8 cellular contexts compared by ENCODE assay signal in the genomic region with DNA sequence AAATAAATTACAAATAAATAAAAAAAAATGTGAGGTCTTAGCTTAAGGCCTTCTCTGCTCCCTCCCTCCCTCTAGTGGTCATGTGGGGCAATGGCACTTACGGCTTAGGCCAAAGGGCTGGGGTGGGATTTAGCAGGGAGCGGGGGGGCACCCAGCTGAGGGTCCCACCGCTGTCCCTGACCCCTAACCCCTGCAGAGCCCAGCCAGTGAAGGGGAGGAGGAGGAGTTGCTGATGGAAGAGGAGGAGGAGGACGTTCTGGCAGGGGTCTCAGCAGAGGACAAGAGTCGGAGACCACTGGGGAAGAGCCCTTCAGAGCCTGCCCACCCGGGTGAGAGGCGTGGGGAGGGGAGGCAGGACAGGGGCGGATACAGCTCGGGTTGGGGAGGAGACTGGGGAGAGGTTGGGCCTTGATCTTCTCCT. TPM values are rescaled to one million over a fixed set of nuclear protein-coding genes. Genes with fewer than 3 reads are reported as not detected.
DNase-seq lines count a peak whose midpoint lies in the region; ATAC-seq and TF ChIP-seq lines count a peak whose summit lies in the region.

No MANE protein-coding gene starts in this region.

- no peaks in the 10 kb centered on the region for H3K9me3 Mint-ChIP-seq in MCF 10A (ENCODE audit: unreplicated experiment)

- POLR2A ChIA-PET in MCF 10A (lab: Yijun Ruan, JAX), result interaction anchor here (0.7 to 2.9 kb wide), 7 partner anchors 9 to 224 kb away, joined by 3 to 34 read pairs (median 3); a partner anchor contains a TSS

- H3K4me1 Mint-ChIP-seq in MCF 10A (ENCODE audit: insufficient read depth, unreplicated experiment), result no peaks in the 10 kb centered on the region

- H3K4me3 Mint-ChIP-seq in MCF 10A (ENCODE audit: unreplicated experiment), result no peak overlapping the region

- TF ChIP-seq CTCF in MCF 10A (IDR thresholded peaks at IDR 0.05; ENCODE audit: unreplicated experiment), result peak; percentile 90

- H3K27ac Mint-ChIP-seq in MCF 10A (ENCODE audit: low read depth, unreplicated experiment), result no peak overlapping the region

- H3K27me3 Mint-ChIP-seq in MCF 10A (ENCODE audit: insufficient read depth, unreplicated experiment), result no peaks in the 10 kb centered on the region

- H3K36me3 Mint-ChIP-seq in MCF 10A (ENCODE audit: insufficient read depth, unreplicated experiment), result peaks cover 37% of the 10 kb centered on the region

- CTCF ChIA-PET in MCF 10A (lab: Yijun Ruan, JAX), result interaction anchor here (0.6 to 3.6 kb wide), 25 partner anchors 10 to 1264 kb away, joined by 3 to 33 read pairs (median 5); a partner anchor contains a TSS

- BruUV-seq in MCF 10A (replicated peaks; lab: Mats Ljungman, UMichigan), result no TSS peak

- intact Hi-C loops in MCF 10A (cut with micrococcal nuclease), result loop anchor here (1.0 kb wide), 1 partner anchor 85 kb away; no protein-coding TSS in a partner anchor

- DNase-seq in DMS 273 (lab: John Stamatoyannopoulos, UW; ENCODE audit: unreplicated experiment) (peak; percentile 82), LoVo (ENCODE audit: low spot score) (peak; percentile 56), T-helper 2 cell (peak in 4 of 5 experiments; percentile 23 to 58 (median 48)), MCF 10A (ENCODE audit: unreplicated experiment) (peak; percentile 72), kidney glomerular epithelial cell (lab: John Stamatoyannopoulos, UW) (peak; percentile 29), KG1 (lab: John Stamatoyannopoulos, UW) (no peak)
- peak; percentile 23 to 43 for DNase-seq in stimulated activated CD8-positive, alpha-beta memory T cell treated with anti-CD3 and anti-CD28 coated beads, Interleukin-15, amount 100 ng/mL, for 4 hours (ENCODE audit: low read depth in 2 of 2)

- no peak for ATAC-seq in HG02840 (IDR thresholded peaks at IDR 0.05; ENCODE audit: low FRiP score, unreplicated experiment)

RNA-seq across cellular contexts. Expression of a gene that starts 9.3 kb away (rescaled TPM):
- 2.4 and 7.2 TPM in 2 replicates for total RNA-seq in MCF 10A (2022)

RNA-seq across cellular contexts. Expression of a gene that starts 14.1 kb away (rescaled TPM):
- 14.8 and 20.3 TPM in 2 replicates for total RNA-seq in MCF 10A (2022)

RNA-seq across cellular contexts. Expression of a gene that starts 47.6 kb away (rescaled TPM):
- 94.4 and 106 TPM in 2 replicates for total RNA-seq in MCF 10A (2022)

RNA-seq across cellular contexts. Expression of a gene that starts 48.3 kb away (rescaled TPM):
- total RNA-seq in MCF 10A (2022), result not detected in 2 replicates

RNA-seq across cellular contexts. Expression of a gene that starts 49.7 kb away (rescaled TPM):
- total RNA-seq in MCF 10A (2022), result 15.3 and 16.7 TPM in 2 replicates
